ENCODE assay signal across 8 cellular contexts in the genomic region with DNA sequence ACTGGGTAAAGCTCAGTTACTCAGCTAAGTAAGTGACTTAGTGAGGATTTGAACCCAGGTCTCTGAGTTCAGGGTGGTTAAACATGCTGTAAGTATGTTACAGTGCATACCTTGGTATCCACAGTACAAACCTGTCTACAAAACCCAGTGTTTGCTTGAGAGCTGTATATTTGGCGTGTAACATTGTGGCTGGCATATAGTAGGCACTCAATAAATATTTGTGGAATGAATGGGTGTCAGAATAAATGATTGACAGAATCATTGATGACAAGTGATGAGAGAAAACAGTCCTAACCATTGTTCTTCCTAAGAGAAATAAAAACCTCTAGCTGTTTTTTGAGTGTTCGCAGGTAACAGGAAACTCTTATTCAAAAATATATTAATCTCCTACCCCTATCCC.
DNase-seq lines count a peak whose midpoint lies in the region; ATAC-seq and TF ChIP-seq lines count a peak whose summit lies in the region.

No MANE protein-coding gene starts in this region.

- ATAC-seq in CD8-positive, alpha-beta T cell: no peak

- intact Hi-C loops in CD8-positive, alpha-beta T cell (cut with DNase I, micrococcal nuclease): loop anchor here (1.0 to 10.0 kb wide), 6 partner anchors 25 to 1365 kb away; a partner anchor contains a TSS

- H3K4me3 Mint-ChIP-seq in CD8-positive, alpha-beta T cell: peak overlapping the region; percentile 88
- H3K4me3 Mint-ChIP-seq in osteocyte (ENCODE audit: unreplicated experiment): peak overlapping the region; percentile 76

- no peaks in the 10 kb centered on the region for H3K36me3 ChIP-seq in CD8-positive, alpha-beta T cell (ENCODE audit: insufficient read depth, low read length)
- H3K36me3 ChIP-seq in KMS-11 (ENCODE audit: insufficient read depth): no peaks in the 10 kb centered on the region

- H3K9me3 ChIP-seq in CD8-positive, alpha-beta T cell (ENCODE audit: low read length): no peaks in the 10 kb centered on the region

- peaks cover 34% of the 10 kb centered on the region for H3K4me1 Mint-ChIP-seq in CD8-positive, alpha-beta T cell (ENCODE audit: low read depth)
- H3K4me1 Mint-ChIP-seq in osteocyte (ENCODE audit: unreplicated experiment): peaks cover 23% of the 10 kb centered on the region

- no peak for TF ChIP-seq CTCF in CD8-positive, alpha-beta T cell (IDR thresholded peaks at IDR 0.05)
- no peak for TF ChIP-seq CTCF in KMS-11 (conservative IDR thresholded peaks at IDR 0.05; ENCODE audit: low read depth, low read length)
- TF ChIP-seq CTCF in coronary artery (IDR thresholded peaks at IDR 0.05): no peak
- TF ChIP-seq CTCF in osteocyte (IDR thresholded peaks at IDR 0.05): no peak

- no peak for DNase-seq in CD8-positive, alpha-beta T cell
- no peak for DNase-seq in coronary artery (ENCODE audit: low spot score)
- DNase-seq in osteocyte (ENCODE audit: extremely low spot score, unreplicated experiment): no peak
- DNase-seq in NCI-H2227 (lab: John Stamatoyannopoulos, UW; ENCODE audit: unreplicated experiment): no peak
- no peak for DNase-seq in UCSD-AML1 (lab: John Stamatoyannopoulos, UW; ENCODE audit: unreplicated experiment)
- no peak for DNase-seq in NCI-H2029 (lab: John Stamatoyannopoulos, UW)
- no peak for DNase-seq in activated effector memory CD4-positive, alpha-beta T cell treated with anti-CD3 and anti-CD28 coated beads, Interleukin-2, amount 50 U/mL, for 16 hours

- H3K9ac ChIP-seq in KMS-11: peak overlapping the region; percentile 96

- CTCF ChIA-PET in CD8-positive, alpha-beta T cell (lab: Charles Lee): interaction anchor here (0.6 to 2.8 kb wide), 7 partner anchors 8 to 372 kb away, joined by 3 to 8 read pairs (median 3); no protein-coding TSS in a partner anchor

- peak overlapping the region; percentile 73 for H3K27ac ChIP-seq in CD8-positive, alpha-beta T cell (ENCODE audit: low read depth, low read length)
- H3K27ac ChIP-seq in KMS-11 (peak overlapping the region; percentile 99), coronary artery (peak overlapping the region; percentile 80 to 97)

- peak overlapping the region; percentile 56 for H3K4me3 ChIP-seq in CD8-positive, alpha-beta T cell (ENCODE audit: low read depth, low read length)
- no peak overlapping the region for H3K4me3 ChIP-seq in KMS-11 (IDR thresholded peaks at IDR 0.05; ENCODE audit: insufficient read depth, low read depth, low read length)
- H3K4me3 ChIP-seq in coronary artery: peak overlapping the region; percentile 77

- peak overlapping the region; percentile 30; the same call in 1 of the 2 replicates for H2AFZ ChIP-seq in KMS-11 (ENCODE audit: low read depth)

- no peaks in the 10 kb centered on the region for H3K27me3 ChIP-seq in CD8-positive, alpha-beta T cell (ENCODE audit: insufficient read depth, low read length)
- H3K27me3 ChIP-seq in KMS-11 (ENCODE audit: insufficient read depth, low read depth): no peaks in the 10 kb centered on the region

- H4K20me1 ChIP-seq in KMS-11 (ENCODE audit: insufficient read depth): no peaks in the 10 kb centered on the region

- H3K27ac Mint-ChIP-seq in CD8-positive, alpha-beta T cell: peak overlapping the region; percentile 97
- H3K27ac Mint-ChIP-seq in osteocyte (ENCODE audit: unreplicated experiment): peak overlapping the region; percentile 91

- peaks cover 24% of the 10 kb centered on the region for H3K4me1 ChIP-seq in CD8-positive, alpha-beta T cell (ENCODE audit: insufficient read depth, low read length)
- H3K4me1 ChIP-seq in KMS-11 (ENCODE audit: low read depth, poor library complexity, severe bottlenecking): peaks cover 20% of the 10 kb centered on the region

- no peaks in the 10 kb centered on the region for H3K36me3 Mint-ChIP-seq in CD8-positive, alpha-beta T cell
- H3K36me3 Mint-ChIP-seq in osteocyte (ENCODE audit: unreplicated experiment): no peaks in the 10 kb centered on the region

- peak overlapping the region; percentile 61 for H3K4me2 ChIP-seq in KMS-11

- no peaks in the 10 kb centered on the region for H3K27me3 Mint-ChIP-seq in CD8-positive, alpha-beta T cell (ENCODE audit: low read depth)
- no peaks in the 10 kb centered on the region for H3K27me3 Mint-ChIP-seq in osteocyte (ENCODE audit: unreplicated experiment)

- peaks cover 20% of the 10 kb centered on the region for H3K79me2 ChIP-seq in KMS-11 (ENCODE audit: insufficient read depth, low read depth)

- no peaks in the 10 kb centered on the region for H3K9me3 Mint-ChIP-seq in CD8-positive, alpha-beta T cell
- H3K9me3 Mint-ChIP-seq in osteocyte (ENCODE audit: unreplicated experiment): no peaks in the 10 kb centered on the region

- POLR2A ChIA-PET in CD8-positive, alpha-beta T cell (lab: Charles Lee): interaction anchor here (0.8 to 11.8 kb wide), 5 partner anchors 24 to 289 kb away, joined by 3 to 106 read pairs (median 4); a partner anchor contains a TSS
